1 cellular context compared by ENCODE assay signal in genomic region chr3:159941043-159941994, GRCh38.
TF ChIP-seq lines count a peak whose summit lies in the region.

No MANE protein-coding gene starts in this region.

TF ChIP-seq in HCT116, 20 proteins besides CTCF, POLR2A, EP300 and RAD21 (continued from another document):
- TF ChIP-seq REST (IDR thresholded peaks at IDR 0.05; ENCODE audit: low read depth) = no peak
- TF ChIP-seq SIN3A (IDR thresholded peaks at IDR 0.05; ENCODE audit: low read depth) = no peak
- TF ChIP-seq ZNF274 (IDR thresholded peaks at IDR 0.05; ENCODE audit: low read depth, low read length) = no peak
- TF ChIP-seq EZH2phosphoT487 (IDR thresholded peaks at IDR 0.05; ENCODE audit: borderline replicate concordance) = no peak
- no peak for TF ChIP-seq POLR2AphosphoS5 (IDR thresholded peaks at IDR 0.05; ENCODE audit: low read depth, low read length)
- no peak for TF ChIP-seq EZH2 (IDR thresholded peaks at IDR 0.05)
- TF ChIP-seq ZFX (IDR thresholded peaks at IDR 0.05) = no peak
- TF ChIP-seq ELF1 (IDR thresholded peaks at IDR 0.05; ENCODE audit: borderline replicate concordance, low read depth) = no peak
- TF ChIP-seq SRF (IDR thresholded peaks at IDR 0.05; ENCODE audit: low read depth) = no peak
- TF ChIP-seq, protein P1, sequence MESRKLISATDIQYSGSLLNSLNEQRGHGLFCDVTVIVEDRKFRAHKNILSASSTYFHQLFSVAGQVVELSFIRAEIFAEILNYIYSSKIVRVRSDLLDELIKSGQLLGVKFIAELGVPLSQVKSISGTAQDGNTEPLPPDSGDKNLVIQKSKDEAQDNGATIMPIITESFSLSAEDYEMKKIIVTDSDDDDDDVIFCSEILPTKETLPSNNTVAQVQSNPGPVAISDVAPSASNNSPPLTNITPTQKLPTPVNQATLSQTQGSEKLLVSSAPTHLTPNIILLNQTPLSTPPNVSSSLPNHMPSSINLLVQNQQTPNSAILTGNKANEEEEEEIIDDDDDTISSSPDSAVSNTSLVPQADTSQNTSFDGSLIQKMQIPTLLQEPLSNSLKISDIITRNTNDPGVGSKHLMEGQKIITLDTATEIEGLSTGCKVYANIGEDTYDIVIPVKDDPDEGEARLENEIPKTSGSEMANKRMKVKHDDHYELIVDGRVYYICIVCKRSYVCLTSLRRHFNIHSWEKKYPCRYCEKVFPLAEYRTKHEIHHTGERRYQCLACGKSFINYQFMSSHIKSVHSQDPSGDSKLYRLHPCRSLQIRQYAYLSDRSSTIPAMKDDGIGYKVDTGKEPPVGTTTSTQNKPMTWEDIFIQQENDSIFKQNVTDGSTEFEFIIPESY (IDR thresholded peaks at IDR 0.05; ENCODE audit: extremely low read depth, insufficient replicate concordance, low read length) = no peak
- no peak for TF ChIP-seq TCF7L2 (IDR thresholded peaks at IDR 0.05; ENCODE audit: borderline replicate concordance, extremely low read depth, insufficient read depth, insufficient read length)
